ENCODE assay signal across 17 cellular contexts in the genomic region with DNA sequence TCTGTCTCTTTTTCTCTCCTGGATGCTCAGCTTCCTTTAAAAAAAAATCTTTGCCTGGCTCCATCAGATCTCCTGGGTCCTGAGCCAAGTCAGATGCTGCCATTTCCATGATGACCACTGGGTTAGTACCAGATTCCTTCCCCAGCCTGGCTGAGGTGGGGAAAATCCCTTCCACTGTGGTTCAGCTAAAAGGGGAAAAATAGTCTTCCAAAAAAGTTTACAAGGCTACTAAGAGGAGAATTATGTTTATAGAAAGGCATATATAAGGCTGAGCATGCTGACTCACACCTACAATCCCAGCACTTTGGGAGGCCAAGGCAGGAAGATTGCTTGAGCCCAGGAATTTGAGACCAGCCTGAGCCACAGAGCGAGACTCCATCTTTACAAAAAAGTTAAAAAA. TPM values are rescaled to one million over a fixed set of nuclear protein-coding genes. Genes with fewer than 3 reads are reported as not detected.
"Had no signal": no experiment of that assay in that cellular context is flagged by ENCODE, and none has a peak within 500 bp of the region (broad histone marks: within the 10 kb centered on the region; RNA-seq: fewer than 3 reads in every experiment).

No MANE protein-coding gene starts in this region.

- DNase-seq: activated CD4-positive, alpha-beta T cell treated with anti-CD3 and anti-CD28 coated beads for 48 hours; activated CD8-positive, alpha-beta T cell treated with anti-CD3 and anti-CD28 coated beads, Interleukin-2, amount 10 ng/mL, durations not matched to agents 7 days and 5 days; activated naive CD4-positive, alpha-beta T cell treated with anti-CD3 and anti-CD28 coated beads for 36 hours; central memory CD4-positive, alpha-beta T cell; cortex of kidney; effector CD8-positive, alpha-beta T cell; glutamatergic neuron; immature natural killer cell; left colon; naive thymus-derived CD4-positive, alpha-beta T cell; retina; stimulated activated CD4-positive, alpha-beta T cell treated with anti-CD3 and anti-CD28 coated beads, Interleukin-4, amount 100 ng/mL, for 4 hours; stomach; uterus had no signal

- H3K9me3 ChIP-seq: stomach, uterus had no signal

- H3K4me3 ChIP-seq: lung, stomach, uterus had no signal

- ATAC-seq: activated CD8-positive, alpha-beta T cell treated with anti-CD3 and anti-CD28 coated beads, Interleukin-2, amount 10 ng/mL, durations not matched to agents 7 days and 5 days; left colon; naive thymus-derived CD4-positive, alpha-beta T cell had no signal

- H3K27me3 ChIP-seq: uterus had no signal

- H3K36me3 ChIP-seq: stomach, uterus had no signal

- H3K79me2 ChIP-seq: parathyroid adenoma had no signal

- H3K27ac ChIP-seq: parathyroid adenoma, stomach, uterus, VCaP had no signal

- H2AFZ ChIP-seq: parathyroid adenoma had no signal

- H3K9ac ChIP-seq: parathyroid adenoma had no signal

- H3K4me1 ChIP-seq: parathyroid adenoma, stomach, uterus had no signal

RNA-seq across cellular contexts. Expression of a gene that starts 28.4 kb away (rescaled TPM):
- polyA plus RNA-seq: naive thymus-derived CD4-positive, alpha-beta T cell had no signal
